Comparison of ENCODE assay signal across 17 cellular contexts in genomic region chr13:90430127-90430526, GRCh38.
A peak's percentile ranks its signal among the peaks of the same experiment; 100 is the strongest.
DNase-seq lines count a peak whose midpoint lies in the region; ATAC-seq, FAIRE-seq and TF ChIP-seq lines count a peak whose summit lies in the region.
"Had no signal": no experiment of that assay in that cellular context is flagged by ENCODE, and none has a peak within 500 bp of the region (broad histone marks: within the 10 kb centered on the region; RNA-seq: fewer than 3 reads in every experiment).

No MANE protein-coding gene starts in this region.

- H3K4me3 Mint-ChIP-seq in endothelial cell (ENCODE audit: unreplicated experiment), result no peak overlapping the region
- H3K4me3 Mint-ChIP-seq: B cell; CD8-positive, alpha-beta T cell; H9 had no signal

- H3K4me3 ChIP-seq in AG10803 (ENCODE audit: low read length) (no peak overlapping the region), GM23248 (no peak overlapping the region), fibroblast of pulmonary artery (replicated peaks; ENCODE audit: low read depth, low read length) (no peak overlapping the region), adrenal gland (no peak overlapping the region)
- H3K4me3 ChIP-seq: BLaER1 treated with 17β-estradiol and CSF1 and Interleukin-3, amounts not matched to agents 10 nM and 100 nM had no signal

- H3K9me3 ChIP-seq in GM23248 (ENCODE audit: low read depth) (no peaks in the 10 kb centered on the region), adrenal gland (replicated peaks in 1 of 3) (no peaks in the 10 kb centered on the region)
- H3K9me3 ChIP-seq: BLaER1 treated with 17β-estradiol and CSF1 and Interleukin-3, amounts not matched to agents 10 nM and 100 nM had no signal

- H3K27ac ChIP-seq in GM23248, result no peak overlapping the region
- H3K27ac ChIP-seq in adrenal gland, result no peak overlapping the region
- H3K27ac ChIP-seq: BLaER1 treated with 17β-estradiol and CSF1 and Interleukin-3, amounts not matched to agents 10 nM and 100 nM had no signal

- TF ChIP-seq POLR2A in adrenal gland (IDR thresholded peaks at IDR 0.05), result no peak

- peak overlapping the region; percentile 7 for H3K4me2 ChIP-seq in GM23248 (ENCODE audit: unreplicated experiment)
- H3K4me2 ChIP-seq: BLaER1 treated with 17β-estradiol and CSF1 and Interleukin-3, amounts not matched to agents 10 nM and 100 nM had no signal

- H3F3A ChIP-seq in GM23248 (ENCODE audit: insufficient read depth), result no peaks in the 10 kb centered on the region

- intact Hi-C loops in adrenal gland (cut with DNase I), result no loop called here

- no peak overlapping the region for H3K27ac Mint-ChIP-seq in endothelial cell (ENCODE audit: unreplicated experiment)
- H3K27ac Mint-ChIP-seq: B cell; CD8-positive, alpha-beta T cell; H9 had no signal

- no peaks in the 10 kb centered on the region for H3K4me1 Mint-ChIP-seq in endothelial cell (ENCODE audit: unreplicated experiment)
- H3K4me1 Mint-ChIP-seq: B cell, H9 had no signal

- TF ChIP-seq CTCF in AG10803 (conservative IDR thresholded peaks at IDR 0.05; ENCODE audit: low read length) (no peak), fibroblast of pulmonary artery (IDR thresholded peaks at IDR 0.05; ENCODE audit: low read length, missing control alignments) (no peak), endothelial cell (IDR thresholded peaks at IDR 0.05; ENCODE audit: unreplicated experiment) (no peak), adrenal gland (IDR thresholded peaks at IDR 0.05) (no peak)

- DNase-seq in AG10803 (ENCODE audit: low read depth), result peak; percentile 32
- DNase-seq in GM23248, result no peak
- DNase-seq in fibroblast of pulmonary artery (ENCODE audit: low read depth), result peak; percentile 60
- DNase-seq in endothelial cell (ENCODE audit: low spot score), result no peak
- DNase-seq in adrenal gland, result no peak
- DNase-seq: 8988T; Calu3; CD8-positive, alpha-beta T cell; DMS79 treated with DMSO at 0.1 percent for 48 hours; H9 had no signal

- no peaks in the 10 kb centered on the region for H3K27me3 ChIP-seq in GM23248 (replicated peaks; ENCODE audit: insufficient read depth)
- no peaks in the 10 kb centered on the region for H3K27me3 ChIP-seq in adrenal gland
- H3K27me3 ChIP-seq: BLaER1 treated with 17β-estradiol and CSF1 and Interleukin-3, amounts not matched to agents 10 nM and 100 nM had no signal

- no peaks in the 10 kb centered on the region for H3K79me2 ChIP-seq in GM23248 (ENCODE audit: insufficient read depth)

- no peak overlapping the region for H3K9ac ChIP-seq in GM23248
- H3K9ac ChIP-seq: BLaER1 treated with 17β-estradiol and CSF1 and Interleukin-3, amounts not matched to agents 10 nM and 100 nM had no signal

- in situ Hi-C loops in GM23248 (cut with MboI), result no loop called here

- no peaks in the 10 kb centered on the region for H3K36me3 ChIP-seq in GM23248 (ENCODE audit: low read depth)
- no peaks in the 10 kb centered on the region for H3K36me3 ChIP-seq in adrenal gland (replicated peaks in 1 of 2)
- H3K36me3 ChIP-seq: BLaER1 treated with 17β-estradiol and CSF1 and Interleukin-3, amounts not matched to agents 10 nM and 100 nM had no signal

- H3K36me3 Mint-ChIP-seq in endothelial cell (ENCODE audit: low read depth, unreplicated experiment), result no peaks in the 10 kb centered on the region
- H3K36me3 Mint-ChIP-seq: CD8-positive, alpha-beta T cell had no signal

- peaks cover 11% of the 10 kb centered on the region for H3K4me1 ChIP-seq in GM23248 (ENCODE audit: insufficient read depth)
- no peaks in the 10 kb centered on the region for H3K4me1 ChIP-seq in adrenal gland (replicated peaks in 1 of 2)
- H3K4me1 ChIP-seq: BLaER1 treated with 17β-estradiol and CSF1 and Interleukin-3, amounts not matched to agents 10 nM and 100 nM had no signal

- no peaks in the 10 kb centered on the region for H3K9me3 Mint-ChIP-seq in endothelial cell (ENCODE audit: unreplicated experiment)
- H3K9me3 Mint-ChIP-seq: H9 had no signal

- peak overlapping the region; percentile 33 for H2AFZ ChIP-seq in GM23248

- H4K20me1 ChIP-seq in GM23248 (ENCODE audit: insufficient read depth), result no peaks in the 10 kb centered on the region
- H4K20me1 ChIP-seq: BLaER1 treated with 17β-estradiol and CSF1 and Interleukin-3, amounts not matched to agents 10 nM and 100 nM had no signal

- no peaks in the 10 kb centered on the region for H3K9me2 ChIP-seq in GM23248 (ENCODE audit: insufficient read depth)

- WGBS in GM23248 (ENCODE audit: low coverage in 1 of 2, low lambda C conversion rate in 2 of 2, missing lambda C conversion rate in 2 of 2), 2 experiments, result 20% methylated on average over 2 of the region's 2 CpGs
- WGBS in adrenal gland, 4 donors, result 42 to 53% (median 49%) methylated on average over 2 of the region's 2 CpGs

- no peak for ATAC-seq in HG03432 (IDR thresholded peaks at IDR 0.05; ENCODE audit: unreplicated experiment)
- ATAC-seq: CD8-positive, alpha-beta T cell had no signal

- H3K27me3 Mint-ChIP-seq in endothelial cell (ENCODE audit: unreplicated experiment), result no peaks in the 10 kb centered on the region
- H3K27me3 Mint-ChIP-seq: B cell had no signal

- FAIRE-seq in endometrium (lab: Jason Lieb, UNC), result peak; percentile 8
- FAIRE-seq: GM12892, GM18507, H1 had no signal

Comparison
In these comparisons a context has a peak if more than half of its experiments do, and no peak if none do; other contexts are left out.
1. DNase-seq: peak in AG10803 (single experiment) and fibroblast of pulmonary artery (single experiment); none in GM23248 (single experiment), endothelial cell (single experiment) and adrenal gland (0 of 7).